Comparison of ENCODE assay signal across 8 cellular contexts in the genomic region with DNA sequence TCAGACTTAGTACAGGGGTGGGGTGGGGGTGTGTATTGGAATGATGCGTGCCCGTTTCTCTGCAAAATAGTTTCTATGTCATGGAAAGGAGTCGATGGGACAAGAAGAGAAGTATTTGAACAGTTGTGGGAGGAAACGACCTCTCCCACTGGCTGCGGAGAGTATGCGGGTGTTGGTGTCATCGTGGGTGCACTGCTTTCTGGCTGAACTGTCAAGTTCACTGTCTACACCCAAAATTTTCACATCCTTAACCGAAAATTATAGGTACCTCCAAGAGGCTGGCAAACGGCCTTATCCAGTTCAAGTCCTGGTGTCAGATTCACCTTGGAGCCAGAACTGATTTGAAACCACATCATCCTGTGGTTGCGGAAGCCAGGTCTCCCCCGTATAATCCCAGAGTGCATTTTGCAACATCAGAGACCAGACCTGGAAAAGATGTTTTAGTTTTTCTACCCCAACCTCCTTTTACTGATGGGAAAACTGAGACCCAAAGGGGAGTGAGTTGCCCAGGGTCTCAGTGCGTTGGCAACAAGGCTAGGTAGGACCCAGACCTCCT. TPM values are rescaled to one million over a fixed set of nuclear protein-coding genes. Genes with fewer than 3 reads are reported as not detected.
DNase-seq lines count a peak whose midpoint lies in the region; ATAC-seq and TF ChIP-seq lines count a peak whose summit lies in the region.

No MANE protein-coding gene starts in this region.

- peak overlapping the region; percentile 97 to 99 for H3K27ac Mint-ChIP-seq in activated naive CD4-positive, alpha-beta T cell treated with anti-CD3 and anti-CD28 coated beads, Interleukin-2, amount 50 U/mL, for 72 hours

- ATAC-seq in HG02852 (IDR thresholded peaks at IDR 0.05; ENCODE audit: unreplicated experiment) (peak; percentile 2), thoracic aorta (ENCODE audit: insufficient number of reproducible peaks, low FRiP score, low read depth) (no peak), GM19397 (IDR thresholded peaks at IDR 0.05; ENCODE audit: unreplicated experiment) (no peak)
- peak in 1 of 2 donors; percentile 43 for ATAC-seq in activated naive CD4-positive, alpha-beta T cell treated with anti-CD3 and anti-CD28 coated beads, Interleukin-2, amount 50 U/mL, for 72 hours

- TSS peak; percentile 99 for BruUV-seq in A673 (replicated peaks; lab: Mats Ljungman, UMichigan)

- intact Hi-C loops in A673 (cut with micrococcal nuclease; ENCODE audit: unreplicated experiment), result loop anchor here (5.0 kb wide), 1 partner anchor 331 kb away; a partner anchor contains a TSS

- H3K9me3 ChIP-seq in A673 (ENCODE audit: low read depth, low read length, poor library complexity, severe bottlenecking) (no peaks in the 10 kb centered on the region), thoracic aorta (no peaks in the 10 kb centered on the region)

- TF ChIP-seq CTCF in A673 (conservative IDR thresholded peaks at IDR 0.05; ENCODE audit: low read depth, low read length) (no peak), thoracic aorta (IDR thresholded peaks at IDR 0.05) (no peak)

- H3K27ac ChIP-seq in A673 (ENCODE audit: low read depth, low read length, poor library complexity, severe bottlenecking), result peak overlapping the region; percentile 93
- peak overlapping the region; percentile 69 for H3K27ac ChIP-seq in layer of hippocampus (ENCODE audit: low read depth, low read length)
- H3K27ac ChIP-seq in thoracic aorta, result peak overlapping the region; percentile 78 to 81

- H3K36me3 ChIP-seq in A673 (ENCODE audit: insufficient read depth, low read length, poor library complexity, severe bottlenecking), result peaks cover 35% of the 10 kb centered on the region
- peaks cover 19% of the 10 kb centered on the region for H3K36me3 ChIP-seq in thoracic aorta

- peaks cover 9 to 22% of the 10 kb centered on the region in 2 donors for H3K36me3 Mint-ChIP-seq in activated naive CD4-positive, alpha-beta T cell treated with anti-CD3 and anti-CD28 coated beads, Interleukin-2, amount 50 U/mL, for 72 hours

- DNase-seq in A673 (ENCODE audit: low spot score), result no peak
- no peak for DNase-seq in activated naive CD4-positive, alpha-beta T cell treated with anti-CD3 and anti-CD28 coated beads, Interleukin-2, amount 50 U/mL, for 72 hours (ENCODE audit: low spot score in 2 of 2)
- no peak for DNase-seq in thoracic aorta (ENCODE audit: low spot score)
- no peak for DNase-seq in GF-D8 (lab: John Stamatoyannopoulos, UW)
- DNase-seq in GDM1 (lab: John Stamatoyannopoulos, UW), result no peak

- CTCF ChIA-PET in A673 (lab: Charles Lee), result interaction anchor here (0.7 to 2.1 kb wide), 2 partner anchors 10 to 11 kb away, joined by 4 to 5 read pairs; no protein-coding TSS in a partner anchor

- peak overlapping the region; percentile 86 for H3K4me3 ChIP-seq in A673 (ENCODE audit: low read depth, low read length, poor library complexity, severe bottlenecking)
- H3K4me3 ChIP-seq in thoracic aorta, result peak overlapping the region; percentile 92

- H3K4me1 ChIP-seq in A673 (ENCODE audit: insufficient read depth, low read length, poor library complexity, severe bottlenecking), result peaks cover 11% of the 10 kb centered on the region
- peaks cover 12 to 19% of the 10 kb centered on the region in 2 donors for H3K4me1 ChIP-seq in thoracic aorta (ENCODE audit: control insufficient read depth in 1 of 2, low read depth in 2 of 2)

- POLR2A ChIA-PET in A673 (lab: Charles Lee; ENCODE audit: low non-redundant PET), result interaction anchor here (0.5 kb wide), 1 partner anchor 12 kb away, joined by 4 read pairs; no protein-coding TSS in a partner anchor

- H3K27me3 ChIP-seq in A673 (replicated peaks; ENCODE audit: insufficient read depth, low read depth, low read length, poor library complexity), result no peaks in the 10 kb centered on the region
- H3K27me3 ChIP-seq in layer of hippocampus (ENCODE audit: control insufficient read depth, insufficient read depth, low read length), result no peaks in the 10 kb centered on the region
- no peaks in the 10 kb centered on the region for H3K27me3 ChIP-seq in thoracic aorta (replicated peaks; ENCODE audit: insufficient read depth)

- no peaks in the 10 kb centered on the region for H3K9me3 Mint-ChIP-seq in activated naive CD4-positive, alpha-beta T cell treated with anti-CD3 and anti-CD28 coated beads, Interleukin-2, amount 50 U/mL, for 72 hours

RNA-seq across cellular contexts. Expression of a gene that starts 0.5 kb away (rescaled TPM):
- 393 and 399 TPM in 2 replicates for total RNA-seq in A673 (2021)
- total RNA-seq in activated naive CD4-positive, alpha-beta T cell treated with anti-CD3 and anti-CD28 coated beads, Interleukin-2, amount 50 U/mL, for 72 hours, result 100 to 1,000 TPM in 1 of 2 donors, 10 to 100 TPM in 1; 59.9 to 250 TPM
- 10 to 100 TPM; 42.0 to 51.4 TPM for total RNA-seq in thoracic aorta

RNA-seq across cellular contexts. Expression of a gene that starts 2.0 kb away (rescaled TPM):
- total RNA-seq in A673 (2021) (not detected in 2 replicates), thoracic aorta (not detected)
- not detected for total RNA-seq in activated naive CD4-positive, alpha-beta T cell treated with anti-CD3 and anti-CD28 coated beads, Interleukin-2, amount 50 U/mL, for 72 hours

RNA-seq across cellular contexts. Expression of a gene that starts 11.4 kb away (rescaled TPM):
- total RNA-seq in A673 (2021) (80.4 and 88.8 TPM in 2 replicates), thoracic aorta (100 to 1,000 TPM; 105 to 153 TPM)
- total RNA-seq in activated naive CD4-positive, alpha-beta T cell treated with anti-CD3 and anti-CD28 coated beads, Interleukin-2, amount 50 U/mL, for 72 hours, result 10 to 100 TPM in 1 of 2 donors, 1 to 10 TPM in 1; 5.6 to 17.7 TPM

RNA-seq across cellular contexts. Expression of a gene that starts 44.8 kb away (rescaled TPM):
- total RNA-seq in A673 (2021), result not detected in 2 replicates
- total RNA-seq in activated naive CD4-positive, alpha-beta T cell treated with anti-CD3 and anti-CD28 coated beads, Interleukin-2, amount 50 U/mL, for 72 hours, result not detected
- not detected for total RNA-seq in thoracic aorta

RNA-seq across cellular contexts. Expression of a gene that starts 54.3 kb away (rescaled TPM):
- not detected in 2 replicates for total RNA-seq in A673 (2021)
- 1 to 10 TPM in 1 of 2 donors, under 1 TPM in 1; 0.97 to 2.4 TPM for total RNA-seq in activated naive CD4-positive, alpha-beta T cell treated with anti-CD3 and anti-CD28 coated beads, Interleukin-2, amount 50 U/mL, for 72 hours
- total RNA-seq in thoracic aorta, result under 1 TPM in 1 of 2 donors, not detected in 1; 0.54 TPM
